19 cellular contexts compared by ENCODE assay signal in the genomic region with DNA sequence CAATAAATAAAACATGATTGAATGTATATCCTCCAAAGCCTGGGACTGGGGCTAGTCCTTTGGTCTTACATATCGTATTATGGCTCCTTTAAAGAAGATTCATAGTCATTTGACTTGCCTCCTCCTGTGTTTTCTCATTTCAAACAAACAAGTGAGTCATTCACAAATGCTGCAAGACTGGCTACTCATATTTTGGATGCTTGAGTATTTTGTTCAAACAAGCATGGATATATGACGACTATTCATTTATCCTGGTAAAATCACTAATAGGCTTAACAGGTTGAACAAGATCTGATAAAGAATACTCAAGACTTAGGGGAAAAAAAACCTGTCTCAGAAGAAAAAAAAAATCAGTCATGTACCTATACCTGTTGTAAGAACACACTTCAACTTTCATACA.
DNase-seq lines count a peak whose midpoint lies in the region; ATAC-seq, FAIRE-seq and TF ChIP-seq lines count a peak whose summit lies in the region.
"Had no signal": no experiment of that assay in that cellular context is flagged by ENCODE, and none has a peak within 500 bp of the region (broad histone marks: within the 10 kb centered on the region; RNA-seq: fewer than 3 reads in every experiment).

No MANE protein-coding gene starts in this region.

- H3K4me1 ChIP-seq in A549 (peaks cover 42% of the 10 kb centered on the region), foreskin keratinocyte (no peaks in the 10 kb centered on the region), ovary (ENCODE audit: insufficient read depth) (no peaks in the 10 kb centered on the region)
- H3K4me1 ChIP-seq: right atrium auricular region had no signal

- CTCF ChIA-PET in A549 (lab: Yijun Ruan, JAX): interaction anchor here (0.7 kb wide), 1 partner anchor 233 kb away, joined by 3 read pairs; no protein-coding TSS in a partner anchor

- in situ Hi-C loops in T47D (cut with HindIII; ENCODE audit: low pct_unique_long_range_greater_than_20kb, low sequenced_read_pairs): no loop called here

- intact Hi-C loops in ovary (cut with DNase I) (no loop called here), left colon (cut with DNase I, micrococcal nuclease) (no loop called here)

- no peak for TF ChIP-seq CTCF in A549 (IDR thresholded peaks at IDR 0.05)
- no peak for TF ChIP-seq CTCF in foreskin keratinocyte (conservative IDR thresholded peaks at IDR 0.05)
- no peak for TF ChIP-seq CTCF in ovary (IDR thresholded peaks at IDR 0.05)

- FAIRE-seq in A549 (lab: Jason Lieb, UNC): no peak
- FAIRE-seq: GM12891 had no signal

- H3K27ac ChIP-seq in A549: peak overlapping the region; percentile 10 to 44; a peak in 1 of 6 replicates
- H3K27ac ChIP-seq in foreskin keratinocyte: peak overlapping the region; percentile 75
- H3K27ac ChIP-seq in ovary: no peak overlapping the region
- H3K27ac ChIP-seq: HL-60, right atrium auricular region had no signal

- H3K36me3 ChIP-seq in ovary: no peaks in the 10 kb centered on the region
- H3K36me3 ChIP-seq: right atrium auricular region had no signal

- TF ChIP-seq EP300 in A549 (IDR thresholded peaks at IDR 0.05) (no peak), ovary (IDR thresholded peaks at IDR 0.05) (no peak)

- H3K4me3 ChIP-seq in A549 (no peak overlapping the region), ovary (no peak overlapping the region)
- H3K4me3 ChIP-seq: right atrium auricular region had no signal

- H3K27me3 ChIP-seq in foreskin keratinocyte: no peaks in the 10 kb centered on the region
- no peaks in the 10 kb centered on the region for H3K27me3 ChIP-seq in ovary
- H3K27me3 ChIP-seq: right atrium auricular region had no signal

- ATAC-seq in A549 (peak; percentile 80 to 87), foreskin keratinocyte (peak; percentile 93), GM21576 (IDR thresholded peaks at IDR 0.05; ENCODE audit: unreplicated experiment) (no peak), left colon (no peak)

- TF ChIP-seq POLR2A in A549 (IDR thresholded peaks at IDR 0.05; ENCODE audit: low read length) (no peak), ovary (IDR thresholded peaks at IDR 0.05) (no peak)

- WGBS in A549 (ENCODE audit: missing lambda C conversion rate): 2% methylated on average over 2 of the region's 2 CpGs
- WGBS in ovary, 3 donors: 42 to 54% (median 51%) methylated on average over 2 of the region's 2 CpGs

- POLR2A ChIA-PET in A549 (lab: Yijun Ruan, JAX): no interaction called here

- H3K4me2 ChIP-seq in A549: peak overlapping the region; percentile 69

- no peaks in the 10 kb centered on the region for H3K9me3 ChIP-seq in A549
- H3K9me3 ChIP-seq in ovary: no peaks in the 10 kb centered on the region
- H3K9me3 ChIP-seq: right atrium auricular region had no signal

- no peak for TF ChIP-seq RAD21 in A549 (conservative IDR thresholded peaks at IDR 0.05 in 1 of 2, IDR thresholded peaks at IDR 0.05 in 1 of 2)

- peak; percentile 43 to 67 for DNase-seq in A549 (ENCODE audit: low read depth in 1 of 2, low spot score in 1 of 2)
- DNase-seq in HT-29 (ENCODE audit: low spot score): peak; percentile 37
- peak; percentile 47 to 67 for DNase-seq in T47D (ENCODE audit: low read depth in 1 of 2, low spot score in 1 of 2)
- DNase-seq in foreskin keratinocyte: peak; percentile 89 to 94
- no peak for DNase-seq in NAMALWA (ENCODE audit: low spot score)
- DNase-seq in ovary: no peak
- DNase-seq in left colon: no peak
- DNase-seq: activated CD4-positive, alpha-beta T cell treated with anti-CD3 and anti-CD28 coated beads for 4 hours; activated naive CD8-positive, alpha-beta T cell treated with anti-CD3 and anti-CD28 coated beads, Interleukin-2, amount 10 ng/mL, durations not matched to agents 7 days and 5 days; activated T-cell treated with anti-CD3 and anti-CD28 coated beads for 4 hours; CD4-positive, alpha-beta memory T cell; NCI-H2081; NCI-H82; Right ventricle myocardium superior; stimulated activated CD4-positive, alpha-beta T cell treated with anti-CD3 and anti-CD28 coated beads, Interleukin-1b, Interleukin-23, amount 100 ng/mL, for 48 hours had no signal

TF ChIP-seq in A549, 52 proteins besides CTCF, POLR2A, EP300 and RAD21:
- TF ChIP-seq MYC (IDR thresholded peaks at IDR 0.05; ENCODE audit: borderline replicate concordance, low read length) (no peak), PHF8 (IDR thresholded peaks at IDR 0.05; ENCODE audit: borderline replicate concordance, low read depth) (no peak), ZC3H11A (IDR thresholded peaks at IDR 0.05) (no peak), CEBPB (IDR thresholded peaks at IDR 0.05) (peak in 1 of 2 experiments; percentile 80; a peak in 2 of 4 replicates), FOSL2 (IDR thresholded peaks at IDR 0.05) (peak; percentile 64), FOSL2 (CRISPR knock-in tag; IDR thresholded peaks at IDR 0.05) (peak; percentile 93), HEYL (CRISPR knock-in tag; IDR thresholded peaks at IDR 0.05) (no peak), POLR2AphosphoS2 (conservative IDR thresholded peaks at IDR 0.05; ENCODE audit: low read length) (no peak), GATA3 (IDR thresholded peaks at IDR 0.05; ENCODE audit: borderline replicate concordance) (peak; percentile 61; the same call in 1 of the 2 replicates), ESRRA (IDR thresholded peaks at IDR 0.05; ENCODE audit: borderline replicate concordance, low read length) (no peak), MAFK (IDR thresholded peaks at IDR 0.05; ENCODE audit: partially characterized antibody) (no peak), CHD2 (IDR thresholded peaks at IDR 0.05; ENCODE audit: low read length, partially characterized antibody) (no peak), JUNB (IDR thresholded peaks at IDR 0.05) (peak; percentile 41; the same call in 1 of the 2 replicates)
- TF ChIP-seq, protein P1, sequence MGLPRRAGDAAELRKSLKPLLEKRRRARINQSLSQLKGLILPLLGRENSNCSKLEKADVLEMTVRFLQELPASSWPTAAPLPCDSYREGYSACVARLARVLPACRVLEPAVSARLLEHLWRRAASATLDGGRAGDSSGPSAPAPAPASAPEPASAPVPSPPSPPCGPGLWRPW (IDR thresholded peaks at IDR 0.05): no peak
- TF ChIP-seq, protein P2, sequence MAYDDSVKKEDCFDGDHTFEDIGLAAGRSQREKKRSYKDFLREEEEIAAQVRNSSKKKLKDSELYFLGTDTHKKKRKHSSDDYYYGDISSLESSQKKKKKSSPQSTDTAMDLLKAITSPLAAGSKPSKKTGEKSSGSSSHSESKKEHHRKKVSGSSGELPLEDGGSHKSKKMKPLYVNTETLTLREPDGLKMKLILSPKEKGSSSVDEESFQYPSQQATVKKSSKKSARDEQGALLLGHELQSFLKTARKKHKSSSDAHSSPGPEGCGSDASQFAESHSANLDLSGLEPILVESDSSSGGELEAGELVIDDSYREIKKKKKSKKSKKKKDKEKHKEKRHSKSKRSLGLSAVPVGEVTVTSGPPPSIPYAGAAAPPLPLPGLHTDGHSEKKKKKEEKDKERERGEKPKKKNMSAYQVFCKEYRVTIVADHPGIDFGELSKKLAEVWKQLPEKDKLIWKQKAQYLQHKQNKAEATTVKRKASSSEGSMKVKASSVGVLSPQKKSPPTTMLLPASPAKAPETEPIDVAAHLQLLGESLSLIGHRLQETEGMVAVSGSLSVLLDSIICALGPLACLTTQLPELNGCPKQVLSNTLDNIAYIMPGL (CRISPR knock-in tag; IDR thresholded peaks at IDR 0.05; ENCODE audit: borderline replicate concordance): no peak
- TF ChIP-seq, protein P3, sequence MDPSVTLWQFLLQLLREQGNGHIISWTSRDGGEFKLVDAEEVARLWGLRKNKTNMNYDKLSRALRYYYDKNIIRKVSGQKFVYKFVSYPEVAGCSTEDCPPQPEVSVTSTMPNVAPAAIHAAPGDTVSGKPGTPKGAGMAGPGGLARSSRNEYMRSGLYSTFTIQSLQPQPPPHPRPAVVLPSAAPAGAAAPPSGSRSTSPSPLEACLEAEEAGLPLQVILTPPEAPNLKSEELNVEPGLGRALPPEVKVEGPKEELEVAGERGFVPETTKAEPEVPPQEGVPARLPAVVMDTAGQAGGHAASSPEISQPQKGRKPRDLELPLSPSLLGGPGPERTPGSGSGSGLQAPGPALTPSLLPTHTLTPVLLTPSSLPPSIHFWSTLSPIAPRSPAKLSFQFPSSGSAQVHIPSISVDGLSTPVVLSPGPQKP (IDR thresholded peaks at IDR 0.05; ENCODE audit: low read depth, low read length): no peak

Comparison
In these comparisons a context has a peak if more than half of its experiments do, and no peak if none do; other contexts are left out.
1. ATAC-seq: peak in A549 (2 of 2) and foreskin keratinocyte (single experiment); none in GM21576 (single experiment) and left colon (single experiment).
2. DNase-seq: peak in A549 (2 of 2), HT-29 (single experiment), T47D (2 of 2) and foreskin keratinocyte (2 of 2); none in NAMALWA (single experiment), ovary (0 of 5) and left colon (0 of 2).
3. H3K27ac ChIP-seq: peak in A549 (2 of 2) and foreskin keratinocyte (single experiment); none in ovary (0 of 2).